26 cellular contexts compared by ENCODE assay signal in the genomic region with DNA sequence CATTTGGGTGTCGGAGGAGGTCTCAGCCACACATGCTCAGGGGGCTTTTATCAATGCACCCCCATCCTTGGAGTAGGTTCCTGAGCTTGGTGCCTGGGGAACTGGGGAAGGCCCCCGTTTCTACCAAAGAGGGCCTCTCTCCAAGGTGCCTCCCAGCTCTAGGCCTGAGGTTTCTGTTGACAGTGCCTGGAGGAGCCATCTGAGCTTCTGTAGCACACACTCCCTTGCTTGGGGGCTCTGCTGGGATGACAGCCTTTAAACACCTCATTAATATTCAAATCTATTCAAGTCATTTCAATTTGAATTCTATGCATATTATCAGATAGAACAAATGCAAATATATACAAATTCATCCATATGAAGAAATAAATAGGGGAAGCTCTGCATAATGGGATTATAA. TPM values are rescaled to one million over a fixed set of nuclear protein-coding genes. Genes with fewer than 3 reads are reported as not detected.
"Had no signal": no experiment of that assay in that cellular context is flagged by ENCODE, and none has a peak within 500 bp of the region (broad histone marks: within the 10 kb centered on the region; RNA-seq: fewer than 3 reads in every experiment).

No MANE protein-coding gene starts in this region.

- H2AFZ ChIP-seq: hepatocyte had no signal

- H3K4me3 ChIP-seq: hepatocyte, left lung, lower lobe of right lung, ovary, right atrium auricular region, right lobe of liver, smooth muscle cell, thoracic aorta, tibial artery, upper lobe of right lung had no signal

- DNase-seq: islet precursor cell; left cardiac atrium; left lung; lower lobe of right lung; mammary epithelial cell; mesenchymal stem cell; naive B cell; natural killer cell; nephron progenitor cell; ovary; right lobe of liver; stimulated activated CD4-positive, alpha-beta T cell treated with anti-CD3 and anti-CD28 coated beads, Interleukin-1b, Interleukin-23, amount 100 ng/mL, for 48 hours; stimulated activated CD4-positive, alpha-beta T cell treated with anti-CD3 and anti-CD28 coated beads, Interleukin-2, amount 100 ng/mL, for 48 hours; stimulated activated CD4-positive, alpha-beta T cell treated with anti-CD3 and anti-CD28 coated beads, Interleukin-4, amount 100 ng/mL, for 4 hours; stimulated activated CD8-positive, alpha-beta memory T cell treated with anti-CD3 and anti-CD28 coated beads, Interleukin-4, amount 100 ng/mL, for 48 hours; stimulated activated naive CD4-positive, alpha-beta T cell treated with Interleukin-2 at 50 U/mL for 16 hours; stimulated activated naive CD8-positive, alpha-beta T cell treated with anti-CD3 and anti-CD28 coated beads, Interleukin-15, amount 100 ng/mL, for 72 hours; tibial artery; trophoblast cell; upper lobe of right lung had no signal

- H3K27me3 ChIP-seq: ovary, right atrium auricular region, right lobe of liver had no signal

- H3K27ac ChIP-seq: hepatocyte, left lung, lower lobe of right lung, ovary, right atrium auricular region, right lobe of liver, thoracic aorta, tibial artery, upper lobe of right lung had no signal

- H3K4me2 ChIP-seq: hepatocyte, smooth muscle cell had no signal

- H3K9me3 ChIP-seq: left lung, lower lobe of right lung, ovary, right atrium auricular region, right lobe of liver, thoracic aorta, tibial artery, upper lobe of right lung had no signal

- ATAC-seq: left cardiac atrium; left lung; lower lobe of right lung; natural killer cell; right lobe of liver; stimulated activated memory B cell treated with anti-CD40 and anti-IgM and Interleukin-4, amounts not matched to agents 10 μg/mL and 1 μg/mL and 100 μg/mL, for 72 hours; stimulated activated naive CD8-positive, alpha-beta T cell treated with anti-CD3 and anti-CD28 coated beads, Interleukin-15, amount 100 ng/mL, for 72 hours; upper lobe of right lung had no signal

- H3K79me2 ChIP-seq: hepatocyte had no signal

- H3K4me1 ChIP-seq: left lung, lower lobe of right lung, right atrium auricular region, right lobe of liver, tibial artery, upper lobe of right lung had no signal

- H3K36me3 ChIP-seq: left lung, lower lobe of right lung, ovary, right atrium auricular region, right lobe of liver, thoracic aorta, tibial artery, upper lobe of right lung had no signal

RNA-seq across cellular contexts. Expression of gene KIRREL3, which starts 18.9 kb away (rescaled TPM):
- total RNA-seq: left lung, natural killer cell, pulmonary artery endothelial cell, right lobe of liver, smooth muscle cell, thoracic aorta, upper lobe of right lung had no signal
